In the genomic region with DNA sequence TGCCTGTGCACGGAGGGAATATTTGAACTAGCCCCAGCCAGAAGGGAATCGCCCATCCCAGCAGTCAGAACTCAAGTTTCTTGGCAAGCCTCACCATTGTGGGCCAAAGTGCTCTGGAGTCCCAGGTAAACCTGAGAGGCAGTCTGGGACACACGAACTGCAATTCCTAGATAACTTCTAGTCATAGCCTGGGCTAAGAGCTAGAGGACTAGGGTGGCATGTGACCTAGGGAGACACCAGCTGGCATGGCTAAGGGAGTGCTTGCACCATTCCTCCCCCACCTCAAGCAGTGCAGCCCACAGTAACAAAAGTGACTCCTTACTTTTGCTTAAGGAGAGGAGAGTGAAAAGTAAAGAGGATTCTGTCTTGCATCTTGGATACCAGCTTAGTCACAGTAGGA, we compare ENCODE assay signal across 27 cellular contexts.
DNase-seq lines count a peak whose midpoint lies in the region; ATAC-seq and TF ChIP-seq lines count a peak whose summit lies in the region.
"Had no signal": no experiment of that assay in that cellular context is flagged by ENCODE, and none has a peak within 500 bp of the region (broad histone marks: within the 10 kb centered on the region; RNA-seq: fewer than 3 reads in every experiment).

No MANE protein-coding gene starts in this region.

- H3K27me3 ChIP-seq in right atrium auricular region: no peaks in the 10 kb centered on the region
- H3K27me3 ChIP-seq: BE2C had no signal

- H3K4me3 ChIP-seq in right atrium auricular region: no peak overlapping the region
- H3K4me3 ChIP-seq: A549; BLaER1; BLaER1 treated with 17β-estradiol and CSF1 and Interleukin-3, amounts not matched to agents 10 nM and 100 nM had no signal

- no peaks in the 10 kb centered on the region for H3K36me3 ChIP-seq in right atrium auricular region
- H3K36me3 ChIP-seq: BE2C; BLaER1; BLaER1 treated with 17β-estradiol and CSF1 and Interleukin-3, amounts not matched to agents 10 nM and 100 nM had no signal

- H3K9me3 ChIP-seq in right atrium auricular region: no peaks in the 10 kb centered on the region
- H3K9me3 ChIP-seq: A549; BE2C; BLaER1; BLaER1 treated with 17β-estradiol and CSF1 and Interleukin-3, amounts not matched to agents 10 nM and 100 nM; Caco-2 had no signal

- TF ChIP-seq CTCF in right atrium auricular region (IDR thresholded peaks at IDR 0.05): no peak

- peak; percentile 35 for ATAC-seq in left ventricle myocardium superior
- ATAC-seq: A549; CD8-positive, alpha-beta T cell had no signal

- intact Hi-C loops in left ventricle myocardium superior (cut with micrococcal nuclease): no loop called here

- H3K27ac ChIP-seq in right atrium auricular region: no peak overlapping the region
- H3K27ac ChIP-seq: 22Rv1; A549; BLaER1; BLaER1 treated with 17β-estradiol and CSF1 and Interleukin-3, amounts not matched to agents 10 nM and 100 nM; C4-2B had no signal

- H3K4me1 ChIP-seq in right atrium auricular region: no peaks in the 10 kb centered on the region
- H3K4me1 ChIP-seq: A549; BE2C; BLaER1; BLaER1 treated with 17β-estradiol and CSF1 and Interleukin-3, amounts not matched to agents 10 nM and 100 nM; Caco-2 had no signal

- DNase-seq in left ventricle myocardium superior (no peak), right atrium auricular region (ENCODE audit: low spot score) (no peak)
- DNase-seq: 8988T; ACHN; AML-193; BE2C; C1 segment of cervical spinal cord; Caco-2; Calu3; CD4-positive, alpha-beta memory T cell; CD4-positive, alpha-beta T cell; CD4-positive, CD25-positive, alpha-beta regulatory T cell; CD8-positive, alpha-beta memory T cell; CD8-positive, alpha-beta T cell; COR-L47; DMS 273 treated with DMSO at 0.1 percent for 48 hours; DMS153; DMS53; DMS79; DMS79 treated with DMSO at 0.1 percent for 48 hours; DND-41; EL had no signal
